In the genomic region with DNA sequence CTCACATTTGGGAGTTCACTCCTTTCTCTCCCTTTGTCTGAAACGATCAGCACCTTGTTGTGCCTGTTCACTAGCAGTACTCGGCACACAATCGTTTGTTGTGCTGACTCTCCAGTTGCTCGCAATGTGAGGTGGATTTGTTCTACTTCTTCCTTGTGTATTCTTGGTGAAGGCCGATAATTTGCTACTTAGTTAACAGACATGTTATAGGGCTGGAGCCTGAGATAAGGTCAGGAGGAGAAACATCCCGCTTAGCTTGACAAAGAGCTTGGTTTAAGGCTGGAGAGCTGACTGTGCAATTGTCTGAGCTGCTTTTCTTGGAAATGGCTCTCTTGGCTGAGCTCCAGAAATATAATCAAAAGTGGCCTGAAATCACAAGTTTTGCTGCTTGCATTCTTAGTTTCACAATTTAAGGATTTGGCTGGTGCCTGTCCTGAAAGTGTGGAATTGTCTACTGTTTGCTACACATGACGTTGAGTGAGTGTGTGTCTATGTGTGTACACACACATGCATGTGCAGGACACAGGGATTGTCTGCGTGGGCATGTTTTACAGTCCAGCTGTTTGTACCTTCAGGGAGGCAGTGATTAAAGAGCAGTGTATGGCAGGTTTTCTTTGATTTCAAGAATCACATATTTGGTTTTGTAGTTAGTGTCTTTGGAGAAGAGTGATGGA, we compare ENCODE assay signal across 9 cellular contexts.
DNase-seq lines count a peak whose midpoint lies in the region; ATAC-seq and TF ChIP-seq lines count a peak whose summit lies in the region.
"Had no signal": no experiment of that assay in that cellular context is flagged by ENCODE, and none has a peak within 500 bp of the region (broad histone marks: within the 10 kb centered on the region; RNA-seq: fewer than 3 reads in every experiment).

No MANE protein-coding gene starts in this region.

- H3K27ac Mint-ChIP-seq in activated CD4-positive, alpha-beta T cell treated with anti-CD3 and anti-CD28 coated beads for 36 hours = peak overlapping the region; percentile 98
- H3K27ac Mint-ChIP-seq in activated naive CD8-positive, alpha-beta T cell treated with anti-CD3 and anti-CD28 coated beads, Interleukin-2, amount 50 U/mL, for 24 hours = peak overlapping the region; percentile 93

- no peaks in the 10 kb centered on the region for H3K27me3 Mint-ChIP-seq in activated CD4-positive, alpha-beta T cell treated with anti-CD3 and anti-CD28 coated beads for 36 hours
- no peaks in the 10 kb centered on the region for H3K27me3 Mint-ChIP-seq in activated naive CD8-positive, alpha-beta T cell treated with anti-CD3 and anti-CD28 coated beads, Interleukin-2, amount 50 U/mL, for 24 hours

- intact Hi-C loops in activated CD4-positive, alpha-beta T cell treated with anti-CD3 and anti-CD28 coated beads for 36 hours (cut with DNase I, micrococcal nuclease) = loop anchor here (1.0 to 2.0 kb wide), 9 partner anchors 20 to 108 kb away; no protein-coding TSS in a partner anchor

- H3K9me3 ChIP-seq in upper lobe of left lung = no peaks in the 10 kb centered on the region

- no peaks in the 10 kb centered on the region for H3K36me3 Mint-ChIP-seq in activated CD4-positive, alpha-beta T cell treated with anti-CD3 and anti-CD28 coated beads for 36 hours (ENCODE audit: low read depth)
- H3K36me3 Mint-ChIP-seq in activated naive CD8-positive, alpha-beta T cell treated with anti-CD3 and anti-CD28 coated beads, Interleukin-2, amount 50 U/mL, for 24 hours (ENCODE audit: low read depth) = no peaks in the 10 kb centered on the region

- TF ChIP-seq EP300 in upper lobe of left lung (IDR thresholded peaks at IDR 0.05) = no peak

- H3K27me3 ChIP-seq in upper lobe of left lung = no peaks in the 10 kb centered on the region

- no peak for TF ChIP-seq POLR2A in upper lobe of left lung (IDR thresholded peaks at IDR 0.05)

- peak overlapping the region; percentile 75 for H3K4me3 Mint-ChIP-seq in activated CD4-positive, alpha-beta T cell treated with anti-CD3 and anti-CD28 coated beads for 36 hours
- H3K4me3 Mint-ChIP-seq in activated naive CD8-positive, alpha-beta T cell treated with anti-CD3 and anti-CD28 coated beads, Interleukin-2, amount 50 U/mL, for 24 hours = peak overlapping the region; percentile 82

- 35 to 39% methylated on average over 8 of the region's 8 CpGs for WGBS in upper lobe of left lung, 2 donors

- TF ChIP-seq CTCF in upper lobe of left lung (IDR thresholded peaks at IDR 0.05) = no peak

- no peaks in the 10 kb centered on the region for H3K36me3 ChIP-seq in upper lobe of left lung

- H3K4me1 ChIP-seq in upper lobe of left lung = peaks cover 40 to 47% (median 43%) of the 10 kb centered on the region in 4 donors

- DNase-seq in activated CD4-positive, alpha-beta T cell treated with anti-CD3 and anti-CD28 coated beads for 36 hours = peak; percentile 33
- DNase-seq in activated CD4-positive, alpha-beta T cell treated with anti-CD3 and anti-CD28 coated beads, Interleukin-2, amount 50 U/mL, for 4 hours = no peak
- no peak for DNase-seq in activated naive CD8-positive, alpha-beta T cell treated with anti-CD3 and anti-CD28 coated beads, Interleukin-2, amount 50 U/mL, for 24 hours
- DNase-seq in left kidney (ENCODE audit: low read depth, low spot score) = peak; percentile 52
- DNase-seq in upper lobe of left lung = no peak
- DNase-seq in A172 (ENCODE audit: low spot score) = no peak
- no peak for DNase-seq in SIG-M5 (lab: John Stamatoyannopoulos, UW)
- DNase-seq: DND-41 had no signal

- peak overlapping the region; percentile 58 to 82 (median 74) for H3K27ac ChIP-seq in upper lobe of left lung

- CTCF ChIA-PET in activated CD4-positive, alpha-beta T cell treated with anti-CD3 and anti-CD28 coated beads for 36 hours (lab: Charles Lee) = interaction anchor here (0.7 to 3.0 kb wide), 11 partner anchors 9 to 337 kb away, joined by 3 to 16 read pairs (median 6); no protein-coding TSS in a partner anchor

- peaks cover 60% of the 10 kb centered on the region for H3K4me1 Mint-ChIP-seq in activated CD4-positive, alpha-beta T cell treated with anti-CD3 and anti-CD28 coated beads for 36 hours
- peaks cover 60% of the 10 kb centered on the region for H3K4me1 Mint-ChIP-seq in activated naive CD8-positive, alpha-beta T cell treated with anti-CD3 and anti-CD28 coated beads, Interleukin-2, amount 50 U/mL, for 24 hours

- POLR2A ChIA-PET in activated CD4-positive, alpha-beta T cell treated with anti-CD3 and anti-CD28 coated beads for 36 hours (lab: Charles Lee) = interaction anchor here (0.5 to 3.7 kb wide), 13 partner anchors 11 to 829 kb away, joined by 3 to 50 read pairs (median 4); no protein-coding TSS in a partner anchor

- ATAC-seq in activated CD4-positive, alpha-beta T cell treated with anti-CD3 and anti-CD28 coated beads for 36 hours = peak; percentile 9
- ATAC-seq in HG03439 (IDR thresholded peaks at IDR 0.05; ENCODE audit: unreplicated experiment) = peak; percentile 6
- peak; percentile 2 for ATAC-seq in activated naive CD8-positive, alpha-beta T cell treated with anti-CD3 and anti-CD28 coated beads, Interleukin-2, amount 50 U/mL, for 24 hours
- peak in 1 of 2 donors; percentile 44 for ATAC-seq in upper lobe of left lung (ENCODE audit: low FRiP score in 2 of 2)

- H3K9me3 Mint-ChIP-seq in activated CD4-positive, alpha-beta T cell treated with anti-CD3 and anti-CD28 coated beads for 36 hours (ENCODE audit: low read depth) = no peaks in the 10 kb centered on the region
- no peaks in the 10 kb centered on the region for H3K9me3 Mint-ChIP-seq in activated naive CD8-positive, alpha-beta T cell treated with anti-CD3 and anti-CD28 coated beads, Interleukin-2, amount 50 U/mL, for 24 hours

- no peak overlapping the region for H3K4me3 ChIP-seq in upper lobe of left lung

Comparison
In these comparisons a context has a peak if more than half of its experiments do, and no peak if none do; other contexts are left out.
1. DNase-seq: peak in activated CD4-positive, alpha-beta T cell treated with anti-CD3 and anti-CD28 coated beads for 36 hours (single experiment) and left kidney (single experiment); none in activated CD4-positive, alpha-beta T cell treated with anti-CD3 and anti-CD28 coated beads, Interleukin-2, amount 50 U/mL, for 4 hours (0 of 2), activated naive CD8-positive, alpha-beta T cell treated with anti-CD3 and anti-CD28 coated beads, Interleukin-2, amount 50 U/mL, for 24 hours (single experiment), upper lobe of left lung (0 of 2), A172 (single experiment) and SIG-M5 (single experiment).